ENCODE assay signal across 1 cellular context in the genomic region with DNA sequence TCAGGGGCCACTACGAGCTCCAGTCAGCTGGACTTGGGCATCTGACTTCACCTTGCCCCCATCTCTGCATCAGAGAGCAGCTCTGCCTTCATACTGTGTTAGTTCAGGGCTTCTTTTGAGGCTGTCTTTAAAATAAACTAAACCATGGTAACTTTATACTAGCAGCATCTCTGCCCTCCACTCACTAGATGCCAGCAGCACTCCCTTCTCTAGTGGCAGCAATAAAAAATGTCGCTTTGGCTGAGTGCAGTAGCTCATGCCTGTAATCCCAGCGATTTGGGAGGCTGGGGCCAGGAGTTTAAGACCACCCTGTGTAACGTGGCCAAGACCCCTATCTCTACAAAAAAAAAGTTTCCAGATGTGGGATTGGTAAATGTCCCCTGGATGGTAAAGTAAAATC.
TF ChIP-seq lines count a peak whose summit lies in the region.

No MANE protein-coding gene starts in this region.

TF ChIP-seq in GM12878, 131 proteins besides CTCF, POLR2A, EP300 and RAD21 (continued from another document):
- TF ChIP-seq, protein P1, sequence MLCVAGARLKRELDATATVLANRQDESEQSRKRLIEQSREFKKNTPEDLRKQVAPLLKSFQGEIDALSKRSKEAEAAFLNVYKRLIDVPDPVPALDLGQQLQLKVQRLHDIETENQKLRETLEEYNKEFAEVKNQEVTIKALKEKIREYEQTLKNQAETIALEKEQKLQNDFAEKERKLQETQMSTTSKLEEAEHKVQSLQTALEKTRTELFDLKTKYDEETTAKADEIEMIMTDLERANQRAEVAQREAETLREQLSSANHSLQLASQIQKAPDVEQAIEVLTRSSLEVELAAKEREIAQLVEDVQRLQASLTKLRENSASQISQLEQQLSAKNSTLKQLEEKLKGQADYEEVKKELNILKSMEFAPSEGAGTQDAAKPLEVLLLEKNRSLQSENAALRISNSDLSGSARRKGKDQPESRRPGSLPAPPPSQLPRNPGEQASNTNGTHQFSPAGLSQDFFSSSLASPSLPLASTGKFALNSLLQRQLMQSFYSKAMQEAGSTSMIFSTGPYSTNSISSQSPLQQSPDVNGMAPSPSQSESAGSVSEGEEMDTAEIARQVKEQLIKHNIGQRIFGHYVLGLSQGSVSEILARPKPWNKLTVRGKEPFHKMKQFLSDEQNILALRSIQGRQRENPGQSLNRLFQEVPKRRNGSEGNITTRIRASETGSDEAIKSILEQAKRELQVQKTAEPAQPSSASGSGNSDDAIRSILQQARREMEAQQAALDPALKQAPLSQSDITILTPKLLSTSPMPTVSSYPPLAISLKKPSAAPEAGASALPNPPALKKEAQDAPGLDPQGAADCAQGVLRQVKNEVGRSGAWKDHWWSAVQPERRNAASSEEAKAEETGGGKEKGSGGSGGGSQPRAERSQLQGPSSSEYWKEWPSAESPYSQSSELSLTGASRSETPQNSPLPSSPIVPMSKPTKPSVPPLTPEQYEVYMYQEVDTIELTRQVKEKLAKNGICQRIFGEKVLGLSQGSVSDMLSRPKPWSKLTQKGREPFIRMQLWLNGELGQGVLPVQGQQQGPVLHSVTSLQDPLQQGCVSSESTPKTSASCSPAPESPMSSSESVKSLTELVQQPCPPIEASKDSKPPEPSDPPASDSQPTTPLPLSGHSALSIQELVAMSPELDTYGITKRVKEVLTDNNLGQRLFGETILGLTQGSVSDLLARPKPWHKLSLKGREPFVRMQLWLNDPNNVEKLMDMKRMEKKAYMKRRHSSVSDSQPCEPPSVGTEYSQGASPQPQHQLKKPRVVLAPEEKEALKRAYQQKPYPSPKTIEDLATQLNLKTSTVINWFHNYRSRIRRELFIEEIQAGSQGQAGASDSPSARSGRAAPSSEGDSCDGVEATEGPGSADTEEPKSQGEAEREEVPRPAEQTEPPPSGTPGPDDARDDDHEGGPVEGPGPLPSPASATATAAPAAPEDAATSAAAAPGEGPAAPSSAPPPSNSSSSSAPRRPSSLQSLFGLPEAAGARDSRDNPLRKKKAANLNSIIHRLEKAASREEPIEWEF (IDR thresholded peaks at IDR 0.05; ENCODE audit: insufficient replicate concordance, low read depth, low read length), result no peak
- TF ChIP-seq, protein P2, sequence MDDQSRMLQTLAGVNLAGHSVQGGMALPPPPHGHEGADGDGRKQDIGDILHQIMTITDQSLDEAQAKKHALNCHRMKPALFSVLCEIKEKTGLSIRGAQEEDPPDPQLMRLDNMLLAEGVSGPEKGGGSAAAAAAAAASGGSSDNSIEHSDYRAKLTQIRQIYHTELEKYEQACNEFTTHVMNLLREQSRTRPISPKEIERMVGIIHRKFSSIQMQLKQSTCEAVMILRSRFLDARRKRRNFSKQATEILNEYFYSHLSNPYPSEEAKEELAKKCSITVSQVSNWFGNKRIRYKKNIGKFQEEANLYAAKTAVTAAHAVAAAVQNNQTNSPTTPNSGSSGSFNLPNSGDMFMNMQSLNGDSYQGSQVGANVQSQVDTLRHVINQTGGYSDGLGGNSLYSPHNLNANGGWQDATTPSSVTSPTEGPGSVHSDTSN (IDR thresholded peaks at IDR 0.05; ENCODE audit: insufficient replicate concordance, low read depth, low read length), result no peak
- TF ChIP-seq BCL3 (IDR thresholded peaks at IDR 0.05; ENCODE audit: borderline replicate concordance, insufficient read depth, low read depth, low read length, poor library complexity, severe bottlenecking) (no peak), IKZF1 (conservative IDR thresholded peaks at IDR 0.05) (no peak), POLR2AphosphoS5 (IDR thresholded peaks at IDR 0.05; ENCODE audit: low read length) (no peak), SMAD5 (IDR thresholded peaks at IDR 0.05; ENCODE audit: low read depth) (no peak), IRF3 (IDR thresholded peaks at IDR 0.05) (no peak), JUND (IDR thresholded peaks at IDR 0.05; ENCODE audit: low read depth, low read length) (no peak), TCF3 (IDR thresholded peaks at IDR 0.05; ENCODE audit: borderline replicate concordance, insufficient read depth, low read depth, low read length) (no peak), ZNF207 (IDR thresholded peaks at IDR 0.05; ENCODE audit: borderline replicate concordance) (no peak), EED (IDR thresholded peaks at IDR 0.05; ENCODE audit: low read depth) (no peak), DPF2 (IDR thresholded peaks at IDR 0.05) (no peak), ZZZ3 (IDR thresholded peaks at IDR 0.05; ENCODE audit: control insufficient read depth, insufficient read length, low read depth) (no peak), YY1 (IDR thresholded peaks at IDR 0.05; ENCODE audit: low read depth, low read length) (no peak)
- TF ChIP-seq, protein P3, sequence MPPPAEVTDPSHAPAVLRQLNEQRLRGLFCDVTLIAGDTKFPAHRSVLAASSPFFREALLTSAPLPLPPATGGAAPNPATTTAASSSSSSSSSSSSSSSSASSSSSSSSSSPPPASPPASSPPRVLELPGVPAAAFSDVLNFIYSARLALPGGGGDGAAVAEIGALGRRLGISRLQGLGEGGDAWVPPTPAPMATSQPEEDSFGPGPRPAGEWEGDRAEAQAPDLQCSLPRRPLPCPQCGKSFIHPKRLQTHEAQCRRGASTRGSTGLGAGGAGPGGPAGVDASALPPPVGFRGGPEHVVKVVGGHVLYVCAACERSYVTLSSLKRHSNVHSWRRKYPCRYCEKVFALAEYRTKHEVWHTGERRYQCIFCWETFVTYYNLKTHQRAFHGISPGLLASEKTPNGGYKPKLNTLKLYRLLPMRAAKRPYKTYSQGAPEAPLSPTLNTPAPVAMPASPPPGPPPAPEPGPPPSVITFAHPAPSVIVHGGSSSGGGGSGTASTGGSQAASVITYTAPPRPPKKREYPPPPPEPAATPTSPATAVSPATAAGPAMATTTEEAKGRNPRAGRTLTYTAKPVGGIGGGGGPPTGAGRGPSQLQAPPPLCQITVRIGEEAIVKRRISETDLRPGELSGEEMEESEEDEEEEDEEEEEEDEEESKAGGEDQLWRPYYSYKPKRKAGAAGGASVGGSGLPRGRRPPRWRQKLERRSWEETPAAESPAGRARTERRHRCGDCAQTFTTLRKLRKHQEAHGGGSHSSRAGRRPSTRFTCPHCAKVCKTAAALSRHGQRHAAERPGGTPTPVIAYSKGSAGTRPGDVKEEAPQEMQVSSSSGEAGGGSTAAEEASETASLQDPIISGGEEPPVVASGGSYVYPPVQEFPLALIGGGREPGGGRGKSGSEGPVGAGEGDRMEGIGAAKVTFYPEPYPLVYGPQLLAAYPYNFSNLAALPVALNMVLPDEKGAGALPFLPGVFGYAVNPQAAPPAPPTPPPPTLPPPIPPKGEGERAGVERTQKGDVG (CRISPR knock-in tag; IDR thresholded peaks at IDR 0.05), result no peak
